Comparison of ENCODE assay signal across 12 cellular contexts in genomic region chr6:11171952-11172351, GRCh38.
"Had no signal": no experiment of that assay in that cellular context is flagged by ENCODE, and none has a peak within 500 bp of the region (broad histone marks: within the 10 kb centered on the region; RNA-seq: fewer than 3 reads in every experiment).

No MANE protein-coding gene starts in this region.

- DNase-seq: cortex of kidney, kidney had no signal

- H3K9me3 ChIP-seq: heart right ventricle, lower lobe of right lung, spleen, tibial artery had no signal

- H3K27me3 Mint-ChIP-seq: activated B cell treated with CpG ODN at 0.5 μM for 24 hours; activated CD4-positive, alpha-beta memory T cell treated with anti-CD3 and anti-CD28 coated beads, Interleukin-2, amount 10 ng/mL, durations not matched to agents 7 days and 5 days; naive thymus-derived CD4-positive, alpha-beta T cell; stimulated activated naive CD8-positive, alpha-beta T cell treated with anti-CD3 and anti-CD28 coated beads, Interleukin-15, amount 100 ng/mL, for 72 hours had no signal

- H3K27ac Mint-ChIP-seq: activated B cell treated with CpG ODN at 0.5 μM for 24 hours; activated CD4-positive, alpha-beta memory T cell treated with anti-CD3 and anti-CD28 coated beads, Interleukin-2, amount 10 ng/mL, durations not matched to agents 7 days and 5 days; stimulated activated naive CD8-positive, alpha-beta T cell treated with anti-CD3 and anti-CD28 coated beads, Interleukin-15, amount 100 ng/mL, for 72 hours; T-helper 1 cell treated with Interleukin-12 subunit alpha and Interleukin-12 subunit beta and Interleukin-4 antibody, amounts not matched to agents 30 μg/mL and 1 μg/mL, for 36 hours had no signal

- H3K4me3 ChIP-seq: lower lobe of right lung, tibial artery had no signal

- H3K36me3 Mint-ChIP-seq: naive thymus-derived CD4-positive, alpha-beta T cell had no signal

- H3K27ac ChIP-seq: lower lobe of right lung, spleen, tibial artery had no signal

- H3K9me3 Mint-ChIP-seq: activated B cell treated with CpG ODN at 0.5 μM for 24 hours; activated CD4-positive, alpha-beta memory T cell treated with anti-CD3 and anti-CD28 coated beads, Interleukin-2, amount 10 ng/mL, durations not matched to agents 7 days and 5 days; activated T-cell treated with anti-CD3 and anti-CD28 coated beads, Interleukin-2, amount 50 U/mL, for 4 hours; naive thymus-derived CD4-positive, alpha-beta T cell; stimulated activated naive CD8-positive, alpha-beta T cell treated with anti-CD3 and anti-CD28 coated beads, Interleukin-15, amount 100 ng/mL, for 72 hours; T-helper 1 cell treated with Interleukin-12 subunit alpha and Interleukin-12 subunit beta and Interleukin-4 antibody, amounts not matched to agents 30 μg/mL and 1 μg/mL, for 36 hours had no signal

- H3K4me3 Mint-ChIP-seq: activated CD4-positive, alpha-beta memory T cell treated with anti-CD3 and anti-CD28 coated beads, Interleukin-2, amount 10 ng/mL, durations not matched to agents 7 days and 5 days; T-helper 1 cell treated with Interleukin-12 subunit alpha and Interleukin-12 subunit beta and Interleukin-4 antibody, amounts not matched to agents 30 μg/mL and 1 μg/mL, for 36 hours had no signal

- H3K36me3 ChIP-seq: heart right ventricle, lower lobe of right lung, spleen, tibial artery had no signal

- H3K27me3 ChIP-seq: heart right ventricle, spleen, tibial artery had no signal
